ENCODE assay signal across 9 cellular contexts in the genomic region with DNA sequence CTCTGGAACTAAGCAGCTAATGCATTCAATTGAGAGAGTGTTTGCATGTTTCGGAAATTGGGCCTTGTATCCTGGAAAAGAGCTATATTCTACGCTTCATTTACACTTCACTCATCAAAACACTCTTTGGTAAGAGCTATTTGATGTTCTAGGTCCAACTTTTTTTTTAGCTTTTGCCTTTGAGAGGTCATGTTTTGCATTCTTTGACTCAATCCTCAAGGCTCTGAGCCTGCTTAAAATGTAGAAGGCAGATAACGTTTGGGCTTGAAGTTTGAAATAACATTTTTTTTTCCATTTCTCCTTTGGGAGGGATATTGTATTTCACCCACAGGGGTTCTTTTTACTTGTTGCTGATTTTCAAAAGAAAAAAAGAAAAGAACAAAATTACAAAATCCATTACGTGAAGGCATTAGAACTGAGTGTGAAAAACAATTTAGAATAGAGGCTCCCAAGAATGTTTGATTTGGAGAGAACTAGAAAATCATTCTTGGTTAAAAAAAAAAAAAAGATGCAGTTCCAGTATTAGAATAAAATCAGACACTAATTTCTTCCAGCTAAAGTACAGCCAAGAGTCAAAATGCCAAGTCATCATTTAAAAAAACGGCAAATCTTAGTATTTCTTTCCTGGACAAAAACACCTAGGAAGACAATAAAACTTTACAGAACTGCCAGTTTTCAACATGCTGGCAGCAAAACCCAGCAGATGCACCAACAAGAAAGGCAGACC.
"Had no signal": no experiment of that assay in that cellular context is flagged by ENCODE, and none has a peak within 500 bp of the region (broad histone marks: within the 10 kb centered on the region; RNA-seq: fewer than 3 reads in every experiment).

No MANE protein-coding gene starts in this region.

- H3K36me3 ChIP-seq: left lung had no signal

- H3K27ac ChIP-seq: left lung, psoas muscle had no signal

- H3K4me1 ChIP-seq: left lung, psoas muscle had no signal

- ATAC-seq: activated CD8-positive, alpha-beta T cell treated with anti-CD3 and anti-CD28 coated beads for 36 hours; left lung; psoas muscle had no signal

- H3K4me3 ChIP-seq: left lung, psoas muscle had no signal

- H3K9me3 ChIP-seq: left lung, psoas muscle had no signal

- DNase-seq: activated CD4-positive, alpha-beta T cell treated with anti-CD3 and anti-CD28 coated beads for 4 hours; activated CD8-positive, alpha-beta memory T cell treated with anti-CD3 and anti-CD28 coated beads, Interleukin-2, amount 50 U/mL, for 48 hours; activated CD8-positive, alpha-beta T cell treated with anti-CD3 and anti-CD28 coated beads for 36 hours; central memory CD4-positive, alpha-beta T cell; left lung; psoas muscle; stimulated activated CD4-positive, alpha-beta T cell treated with anti-CD3 and anti-CD28 coated beads, Interleukin-4, amount 100 ng/mL, for 1 hour; stimulated activated CD8-positive, alpha-beta memory T cell treated with anti-CD3 and anti-CD28 coated beads, Interleukin-4, amount 100 ng/mL, for 48 hours had no signal

- FAIRE-seq: urothelium cell line had no signal
